In genomic region chr1:211382714-211383480, GRCh38 we compare ENCODE assay signal across 8 cellular contexts. TPM values are rescaled to one million over a fixed set of nuclear protein-coding genes. Genes with fewer than 3 reads are reported as not detected.
A peak's percentile ranks its signal among the peaks of the same experiment; 100 is the strongest.
DNase-seq lines count a peak whose midpoint lies in the region; ATAC-seq lines count a peak whose summit lies in the region.

No MANE protein-coding gene starts in this region.

- no peaks in the 10 kb centered on the region for H3K79me1 ChIP-seq in mesendoderm (ENCODE audit: low read length)

- no peak overlapping the region for H4K5ac ChIP-seq in mesendoderm (ENCODE audit: low read length)

- H2BK120ac ChIP-seq in mesendoderm (ENCODE audit: low read depth, low read length), result no peak overlapping the region

- H3K9ac ChIP-seq in endocrine pancreas (ENCODE audit: control insufficient read depth, insufficient read depth, low read length), result peak overlapping the region; percentile 99
- H3K9ac ChIP-seq in mesendoderm (ENCODE audit: low read length), result peak overlapping the region; percentile 84

- H3K27me3 ChIP-seq in endocrine pancreas (ENCODE audit: control insufficient read depth, insufficient read depth, low read length), result no peaks in the 10 kb centered on the region
- no peaks in the 10 kb centered on the region for H3K27me3 ChIP-seq in mesendoderm (ENCODE audit: insufficient read depth, low read length, poor library complexity)

- H3K23ac ChIP-seq in mesendoderm (ENCODE audit: low read length), result no peak overlapping the region

- WGBS in mesendoderm (ENCODE audit: extremely low coverage, insufficient coverage, low lambda C conversion rate), result no CpG with 5 or more reads among the region's 49 CpGs

- peak; percentile 99 for ATAC-seq in GM19463 (IDR thresholded peaks at IDR 0.05; ENCODE audit: unreplicated experiment)

- DNase-seq in CMK (ENCODE audit: low read depth) (peak; percentile 88), HK-2 (ENCODE audit: unreplicated experiment) (peak; percentile 97), NOMO-1 treated with dmso at 0.1 percent for 144 hours (lab: John Stamatoyannopoulos, UW; ENCODE audit: unreplicated experiment) (peak; percentile 90), mesendoderm (peak; percentile 98)
- peak; percentile 12 for DNase-seq in activated CD8-positive, alpha-beta memory T cell treated with anti-CD3 and anti-CD28 coated beads, Interleukin-2, amount 50 U/mL, for 1 hour (ENCODE audit: extremely low read depth)
- peak; percentile 66 for DNase-seq in stimulated activated CD8-positive, alpha-beta memory T cell treated with anti-CD3 and anti-CD28 coated beads, Interleukin-12 subunit alpha, Interleukin-12 subunit beta, amount 100 ng/mL, for 24 hours (ENCODE audit: extremely low read depth)

- peak overlapping the region; percentile 90 for H3K27ac ChIP-seq in mesendoderm (ENCODE audit: low read depth, low read length)

- peak overlapping the region; percentile 95 for H3K56ac ChIP-seq in mesendoderm (ENCODE audit: low read length)

- peak overlapping the region; percentile 59 for H4K8ac ChIP-seq in mesendoderm (ENCODE audit: low read depth, low read length)

- H3K4me3 ChIP-seq in endocrine pancreas (ENCODE audit: control insufficient read depth, insufficient read depth, low read length), result peak overlapping the region; percentile 90
- H3K4me3 ChIP-seq in mesendoderm (ENCODE audit: low read length), result peak overlapping the region; percentile 67

- no peak overlapping the region for H2AK5ac ChIP-seq in mesendoderm (ENCODE audit: low read length)

- H3K4me2 ChIP-seq in mesendoderm (ENCODE audit: low read length), result peak overlapping the region; percentile 4

- H3K18ac ChIP-seq in mesendoderm (ENCODE audit: low read length), result peak overlapping the region; percentile 88

- H2BK15ac ChIP-seq in mesendoderm (replicated peaks; ENCODE audit: low read depth), result no peak overlapping the region

- H3K36me3 ChIP-seq in endocrine pancreas (ENCODE audit: control insufficient read depth, insufficient read depth, low read length), result no peaks in the 10 kb centered on the region
- H3K36me3 ChIP-seq in mesendoderm (ENCODE audit: control insufficient read depth, insufficient read depth, low read length), result no peaks in the 10 kb centered on the region

- no peaks in the 10 kb centered on the region for H3K79me2 ChIP-seq in mesendoderm (ENCODE audit: control insufficient read depth, insufficient read depth, low read length)

- peak overlapping the region; percentile 75 for H2BK5ac ChIP-seq in mesendoderm (ENCODE audit: low read length)

- no peaks in the 10 kb centered on the region for H3K9me3 ChIP-seq in endocrine pancreas (ENCODE audit: control insufficient read depth, low read length)

- H3K4ac ChIP-seq in mesendoderm (ENCODE audit: low read depth, low read length), result peak overlapping the region; percentile 88

- H3K4me1 ChIP-seq in endocrine pancreas (ENCODE audit: control insufficient read depth, insufficient read depth, low read length), result peaks cover 6% of the 10 kb centered on the region
- peaks cover 4% of the 10 kb centered on the region for H3K4me1 ChIP-seq in mesendoderm (ENCODE audit: control insufficient read depth, low read depth, low read length)

RNA-seq across cellular contexts. Expression of gene TRAF5, which starts 56.3 kb away (rescaled TPM):
- polyA plus RNA-seq in mesendoderm (2013, experiment 1 of 2), result 8.8 TPM
- polyA plus RNA-seq in mesendoderm (2013, experiment 2 of 2), result 8.4 TPM

Comparison
In these comparisons a context has a peak if more than half of its experiments do, and no peak if none do; other contexts are left out.
1. Peak in every context shown above with its lines: DNase-seq, ATAC-seq, H3K4me3 ChIP-seq and H3K27ac ChIP-seq.
2. DNase-seq: peak in every context shown above with its lines; median percentile 98 in mesendoderm; 97 in HK-2; 90 in NOMO-1 treated with dmso at 0.1 percent for 144 hours; 88 in CMK; 66 in stimulated activated CD8-positive, alpha-beta memory T cell treated with anti-CD3 and anti-CD28 coated beads, Interleukin-12 subunit alpha, Interleukin-12 subunit beta, amount 100 ng/mL, for 24 hours; 12 in activated CD8-positive, alpha-beta memory T cell treated with anti-CD3 and anti-CD28 coated beads, Interleukin-2, amount 50 U/mL, for 1 hour.